Comparison of ENCODE assay signal across 2 cellular contexts in the genomic region with DNA sequence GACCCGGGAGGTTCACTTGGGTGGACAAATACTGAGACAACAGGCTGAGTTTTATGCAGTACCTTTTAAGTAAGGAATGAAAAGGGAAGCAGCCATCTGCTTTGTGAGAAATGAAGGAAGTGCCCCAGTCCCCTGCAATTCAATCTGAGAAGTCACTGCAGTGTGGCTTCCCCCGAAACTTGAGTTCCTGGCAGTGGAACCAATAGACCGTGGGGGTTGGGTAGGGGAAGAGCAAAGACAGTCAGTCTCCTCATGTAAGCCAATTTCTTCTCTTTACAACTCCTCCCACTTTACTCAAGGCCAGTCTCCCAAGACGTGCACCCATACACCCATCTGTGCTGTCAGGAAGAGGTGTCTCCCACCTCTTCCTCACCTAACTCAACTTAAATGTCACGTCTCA.
TF ChIP-seq lines count a peak whose summit lies in the region.

No MANE protein-coding gene starts in this region.

TF ChIP-seq in GM12878, 131 proteins besides CTCF, POLR2A, EP300 and RAD21 (continued from another document):
- TF ChIP-seq NR2F1 (conservative IDR thresholded peaks at IDR 0.05) (0 out of 2 replicates have a peak, but pooled peaks have one; percentile 14), EGR1 (IDR thresholded peaks at IDR 0.05; ENCODE audit: borderline replicate concordance in 1 of 2, low read depth in 2 of 2, low read length in 2 of 2) (no peak), IKZF1 (conservative IDR thresholded peaks at IDR 0.05) (peak; percentile 60), BCL11A (IDR thresholded peaks at IDR 0.05; ENCODE audit: low read depth, low read length) (peak; percentile 42; the same call in 1 of the 2 replicates), ETV6 (conservative IDR thresholded peaks at IDR 0.05 in 1 of 2, IDR thresholded peaks at IDR 0.05 in 1 of 2; ENCODE audit: borderline replicate concordance in 1 of 2, low read depth in 1 of 2) (peak in 1 of 2 experiments; percentile 84; a peak in 2 of 4 replicates), POLR2AphosphoS2 (IDR thresholded peaks at IDR 0.05; ENCODE audit: low read depth, low read length) (no peak), RBBP5 (conservative IDR thresholded peaks at IDR 0.05) (no peak), RUNX3 (IDR thresholded peaks at IDR 0.05; ENCODE audit: low read length) (peak; percentile 62), GABPA (IDR thresholded peaks at IDR 0.05; ENCODE audit: low read depth) (no peak), FOXM1 (IDR thresholded peaks at IDR 0.05; ENCODE audit: low read depth, low read length) (0 out of 2 replicates have a peak, but pooled peaks have one; percentile 19)
- TF ChIP-seq, protein P1, sequence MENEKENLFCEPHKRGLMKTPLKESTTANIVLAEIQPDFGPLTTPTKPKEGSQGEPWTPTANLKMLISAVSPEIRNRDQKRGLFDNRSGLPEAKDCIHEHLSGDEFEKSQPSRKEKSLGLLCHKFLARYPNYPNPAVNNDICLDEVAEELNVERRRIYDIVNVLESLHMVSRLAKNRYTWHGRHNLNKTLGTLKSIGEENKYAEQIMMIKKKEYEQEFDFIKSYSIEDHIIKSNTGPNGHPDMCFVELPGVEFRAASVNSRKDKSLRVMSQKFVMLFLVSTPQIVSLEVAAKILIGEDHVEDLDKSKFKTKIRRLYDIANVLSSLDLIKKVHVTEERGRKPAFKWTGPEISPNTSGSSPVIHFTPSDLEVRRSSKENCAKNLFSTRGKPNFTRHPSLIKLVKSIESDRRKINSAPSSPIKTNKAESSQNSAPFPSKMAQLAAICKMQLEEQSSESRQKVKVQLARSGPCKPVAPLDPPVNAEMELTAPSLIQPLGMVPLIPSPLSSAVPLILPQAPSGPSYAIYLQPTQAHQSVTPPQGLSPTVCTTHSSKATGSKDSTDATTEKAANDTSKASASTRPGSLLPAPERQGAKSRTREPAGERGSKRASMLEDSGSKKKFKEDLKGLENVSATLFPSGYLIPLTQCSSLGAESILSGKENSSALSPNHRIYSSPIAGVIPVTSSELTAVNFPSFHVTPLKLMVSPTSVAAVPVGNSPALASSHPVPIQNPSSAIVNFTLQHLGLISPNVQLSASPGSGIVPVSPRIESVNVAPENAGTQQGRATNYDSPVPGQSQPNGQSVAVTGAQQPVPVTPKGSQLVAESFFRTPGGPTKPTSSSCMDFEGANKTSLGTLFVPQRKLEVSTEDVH (IDR thresholded peaks at IDR 0.05; ENCODE audit: low read depth, partially characterized antibody), result no peak
- TF ChIP-seq, protein P2, sequence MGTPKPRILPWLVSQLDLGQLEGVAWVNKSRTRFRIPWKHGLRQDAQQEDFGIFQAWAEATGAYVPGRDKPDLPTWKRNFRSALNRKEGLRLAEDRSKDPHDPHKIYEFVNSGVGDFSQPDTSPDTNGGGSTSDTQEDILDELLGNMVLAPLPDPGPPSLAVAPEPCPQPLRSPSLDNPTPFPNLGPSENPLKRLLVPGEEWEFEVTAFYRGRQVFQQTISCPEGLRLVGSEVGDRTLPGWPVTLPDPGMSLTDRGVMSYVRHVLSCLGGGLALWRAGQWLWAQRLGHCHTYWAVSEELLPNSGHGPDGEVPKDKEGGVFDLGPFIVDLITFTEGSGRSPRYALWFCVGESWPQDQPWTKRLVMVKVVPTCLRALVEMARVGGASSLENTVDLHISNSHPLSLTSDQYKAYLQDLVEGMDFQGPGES (IDR thresholded peaks at IDR 0.05), result no peak

TF ChIP-seq in SK-N-SH, 30 proteins besides CTCF, POLR2A, EP300 and RAD21 (continued from another document):
- TF ChIP-seq, protein P3, sequence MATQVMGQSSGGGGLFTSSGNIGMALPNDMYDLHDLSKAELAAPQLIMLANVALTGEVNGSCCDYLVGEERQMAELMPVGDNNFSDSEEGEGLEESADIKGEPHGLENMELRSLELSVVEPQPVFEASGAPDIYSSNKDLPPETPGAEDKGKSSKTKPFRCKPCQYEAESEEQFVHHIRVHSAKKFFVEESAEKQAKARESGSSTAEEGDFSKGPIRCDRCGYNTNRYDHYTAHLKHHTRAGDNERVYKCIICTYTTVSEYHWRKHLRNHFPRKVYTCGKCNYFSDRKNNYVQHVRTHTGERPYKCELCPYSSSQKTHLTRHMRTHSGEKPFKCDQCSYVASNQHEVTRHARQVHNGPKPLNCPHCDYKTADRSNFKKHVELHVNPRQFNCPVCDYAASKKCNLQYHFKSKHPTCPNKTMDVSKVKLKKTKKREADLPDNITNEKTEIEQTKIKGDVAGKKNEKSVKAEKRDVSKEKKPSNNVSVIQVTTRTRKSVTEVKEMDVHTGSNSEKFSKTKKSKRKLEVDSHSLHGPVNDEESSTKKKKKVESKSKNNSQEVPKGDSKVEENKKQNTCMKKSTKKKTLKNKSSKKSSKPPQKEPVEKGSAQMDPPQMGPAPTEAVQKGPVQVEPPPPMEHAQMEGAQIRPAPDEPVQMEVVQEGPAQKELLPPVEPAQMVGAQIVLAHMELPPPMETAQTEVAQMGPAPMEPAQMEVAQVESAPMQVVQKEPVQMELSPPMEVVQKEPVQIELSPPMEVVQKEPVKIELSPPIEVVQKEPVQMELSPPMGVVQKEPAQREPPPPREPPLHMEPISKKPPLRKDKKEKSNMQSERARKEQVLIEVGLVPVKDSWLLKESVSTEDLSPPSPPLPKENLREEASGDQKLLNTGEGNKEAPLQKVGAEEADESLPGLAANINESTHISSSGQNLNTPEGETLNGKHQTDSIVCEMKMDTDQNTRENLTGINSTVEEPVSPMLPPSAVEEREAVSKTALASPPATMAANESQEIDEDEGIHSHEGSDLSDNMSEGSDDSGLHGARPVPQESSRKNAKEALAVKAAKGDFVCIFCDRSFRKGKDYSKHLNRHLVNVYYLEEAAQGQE (IDR thresholded peaks at IDR 0.05; ENCODE audit: low read depth, low read length), result no peak
- TF ChIP-seq CHD2 (IDR thresholded peaks at IDR 0.05; ENCODE audit: low read length, partially characterized antibody) (no peak), GABPA (IDR thresholded peaks at IDR 0.05; ENCODE audit: low read depth) (no peak), GATA2 (CRISPR knock-in tag; IDR thresholded peaks at IDR 0.05) (no peak), FOXJ3 (CRISPR knock-in tag; IDR thresholded peaks at IDR 0.05) (no peak), FOSL2 (IDR thresholded peaks at IDR 0.05; ENCODE audit: borderline replicate concordance, low read depth) (no peak)
- TF ChIP-seq, protein P4, sequence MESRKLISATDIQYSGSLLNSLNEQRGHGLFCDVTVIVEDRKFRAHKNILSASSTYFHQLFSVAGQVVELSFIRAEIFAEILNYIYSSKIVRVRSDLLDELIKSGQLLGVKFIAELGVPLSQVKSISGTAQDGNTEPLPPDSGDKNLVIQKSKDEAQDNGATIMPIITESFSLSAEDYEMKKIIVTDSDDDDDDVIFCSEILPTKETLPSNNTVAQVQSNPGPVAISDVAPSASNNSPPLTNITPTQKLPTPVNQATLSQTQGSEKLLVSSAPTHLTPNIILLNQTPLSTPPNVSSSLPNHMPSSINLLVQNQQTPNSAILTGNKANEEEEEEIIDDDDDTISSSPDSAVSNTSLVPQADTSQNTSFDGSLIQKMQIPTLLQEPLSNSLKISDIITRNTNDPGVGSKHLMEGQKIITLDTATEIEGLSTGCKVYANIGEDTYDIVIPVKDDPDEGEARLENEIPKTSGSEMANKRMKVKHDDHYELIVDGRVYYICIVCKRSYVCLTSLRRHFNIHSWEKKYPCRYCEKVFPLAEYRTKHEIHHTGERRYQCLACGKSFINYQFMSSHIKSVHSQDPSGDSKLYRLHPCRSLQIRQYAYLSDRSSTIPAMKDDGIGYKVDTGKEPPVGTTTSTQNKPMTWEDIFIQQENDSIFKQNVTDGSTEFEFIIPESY (IDR thresholded peaks at IDR 0.05; ENCODE audit: borderline replicate concordance, low read depth), result no peak
- TF ChIP-seq, protein P5, sequence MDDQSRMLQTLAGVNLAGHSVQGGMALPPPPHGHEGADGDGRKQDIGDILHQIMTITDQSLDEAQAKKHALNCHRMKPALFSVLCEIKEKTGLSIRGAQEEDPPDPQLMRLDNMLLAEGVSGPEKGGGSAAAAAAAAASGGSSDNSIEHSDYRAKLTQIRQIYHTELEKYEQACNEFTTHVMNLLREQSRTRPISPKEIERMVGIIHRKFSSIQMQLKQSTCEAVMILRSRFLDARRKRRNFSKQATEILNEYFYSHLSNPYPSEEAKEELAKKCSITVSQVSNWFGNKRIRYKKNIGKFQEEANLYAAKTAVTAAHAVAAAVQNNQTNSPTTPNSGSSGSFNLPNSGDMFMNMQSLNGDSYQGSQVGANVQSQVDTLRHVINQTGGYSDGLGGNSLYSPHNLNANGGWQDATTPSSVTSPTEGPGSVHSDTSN (IDR thresholded peaks at IDR 0.05), result no peak
